Comparison of ENCODE assay signal across 8 cellular contexts in the genomic region with DNA sequence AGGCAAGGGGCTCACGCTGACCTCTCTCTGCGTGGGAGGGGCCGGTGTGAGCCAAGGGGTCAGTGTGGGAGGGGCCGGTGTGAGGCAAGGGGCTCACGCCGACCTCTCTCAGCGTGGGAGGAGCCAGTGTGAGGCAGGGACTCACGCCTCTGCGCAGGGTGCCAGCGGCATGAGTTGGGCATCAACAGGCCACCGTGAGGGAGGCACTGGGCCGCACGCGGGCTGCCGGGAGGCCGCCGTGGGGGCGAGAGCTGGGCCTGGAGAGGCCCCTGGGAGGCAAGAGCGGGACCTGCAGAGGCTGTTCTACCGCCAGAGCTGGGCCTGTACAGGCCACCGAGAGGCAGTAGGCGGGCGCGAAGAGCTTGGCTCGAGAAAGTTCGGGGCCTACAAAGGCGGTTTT.
DNase-seq lines count a peak whose midpoint lies in the region; ATAC-seq and TF ChIP-seq lines count a peak whose summit lies in the region.
"Not testable (repeated sequence)": the region's sequence is repeated elsewhere in the genome, so short reads cannot be mapped to it uniquely, and the experiment has no call there.

No MANE protein-coding gene starts in this region.

- not testable (repeated sequence) for H3K4me2 ChIP-seq in neuronal stem cell (ENCODE audit: insufficient read depth, low read length, poor library complexity, severe bottlenecking)

- TF ChIP-seq EP300 in stomach (IDR thresholded peaks at IDR 0.05), result not testable (repeated sequence)

- not testable (repeated sequence) for TF ChIP-seq CTCF in breast epithelium (IDR thresholded peaks at IDR 0.05); stomach (IDR thresholded peaks at IDR 0.05)

- H3K4me1 Mint-ChIP-seq in CD4-positive, alpha-beta memory T cell; activated T-cell treated with anti-CD3 and anti-CD28 coated beads, Interleukin-2, amount 50 U/mL, for 72 hours (ENCODE audit: low read depth); immature natural killer cell: not testable (repeated sequence)

- H3K27me3 ChIP-seq in CD4-positive, alpha-beta memory T cell (ENCODE audit: insufficient read depth, low read length); breast epithelium; neuronal stem cell (ENCODE audit: control insufficient read depth in 3 of 3, insufficient read depth in 3 of 3, low read depth in 1 of 3, low read length in 3 of 3); stomach: not testable (repeated sequence)

- not testable (repeated sequence) for H3K36me3 ChIP-seq in CD4-positive, alpha-beta memory T cell (ENCODE audit: insufficient read depth, low read length); breast epithelium; neuronal stem cell (replicated peaks in 1 of 2; ENCODE audit: control insufficient read depth in 2 of 2, insufficient read depth in 2 of 2, low read length in 2 of 2); stomach

- not testable (repeated sequence) for H4K8ac ChIP-seq in neuronal stem cell (ENCODE audit: low read depth, low read length)

- not testable (repeated sequence) for H3K36me3 Mint-ChIP-seq in CD4-positive, alpha-beta memory T cell; activated T-cell treated with anti-CD3 and anti-CD28 coated beads, Interleukin-2, amount 50 U/mL, for 72 hours (ENCODE audit: insufficient read depth in 2 of 2); immature natural killer cell

- intact Hi-C loops in CD4-positive, alpha-beta memory T cell (cut with micrococcal nuclease); breast epithelium (cut with DNase I; ENCODE audit: low total_unique reads); stomach (cut with DNase I; ENCODE audit: low total_unique reads): not testable (repeated sequence)

- H4K91ac ChIP-seq in neuronal stem cell (ENCODE audit: low read depth, low read length, poor library complexity), result not testable (repeated sequence)

- not testable (repeated sequence) for TF ChIP-seq POLR2A in breast epithelium (IDR thresholded peaks at IDR 0.05); stomach (IDR thresholded peaks at IDR 0.05)

- not testable (repeated sequence) for H2BK5ac ChIP-seq in neuronal stem cell (ENCODE audit: low read length)

- WGBS in neuronal stem cell (ENCODE audit: extremely low coverage in 2 of 2, insufficient read length in 2 of 2, insufficient replicate concordance in 1 of 2), 2 donors, result no CpG with 5 or more reads among the region's 27 CpGs
- WGBS in stomach, 5 donors, result 91 to 95% (median 94%) methylated on average over 14 to 24 of the region's 27 CpGs

- peak in 4 of 5 donors; percentile 0 to 43 (median 15) for DNase-seq in CD4-positive, alpha-beta memory T cell
- DNase-seq in activated CD4-positive, alpha-beta T cell treated with anti-CD3 and anti-CD28 coated beads for 1 hour, result peak; percentile 44
- peak; percentile 1 to 3 for DNase-seq in activated T-cell treated with anti-CD3 and anti-CD28 coated beads, Interleukin-2, amount 50 U/mL, for 72 hours
- DNase-seq in breast epithelium (ENCODE audit: low spot score in 2 of 2) (peak; percentile 38 to 91), immature natural killer cell (peak in 2 of 3 donors; percentile 1 to 8), stomach (peak; percentile 38)
- DNase-seq in neuronal stem cell (ENCODE audit: low spot score), result not testable (repeated sequence)
- peak; percentile 20 to 38 for DNase-seq in stimulated activated CD4-positive, alpha-beta T cell treated with anti-CD3 and anti-CD28 coated beads, Interleukin-2, amount 100 ng/mL, for 24 hours

- not testable (repeated sequence) for H3K27ac ChIP-seq in CD4-positive, alpha-beta memory T cell (ENCODE audit: low read depth, low read length); breast epithelium; neuronal stem cell (replicated peaks; ENCODE audit: low read length); stomach

- H3K27me3 Mint-ChIP-seq in CD4-positive, alpha-beta memory T cell; activated T-cell treated with anti-CD3 and anti-CD28 coated beads, Interleukin-2, amount 50 U/mL, for 72 hours (ENCODE audit: low read depth); immature natural killer cell (ENCODE audit: low read depth in 3 of 3): not testable (repeated sequence)

- not testable (repeated sequence) for H3K79me1 ChIP-seq in neuronal stem cell (ENCODE audit: low read depth, low read length)

- not testable (repeated sequence) for H2BK12ac ChIP-seq in neuronal stem cell (ENCODE audit: low read length)

- H2BK15ac ChIP-seq in neuronal stem cell (ENCODE audit: low read length), result not testable (repeated sequence)

- CTCF ChIA-PET in CD4-positive, alpha-beta memory T cell (lab: Charles Lee; ENCODE audit: partially characterized antibody), result not testable (repeated sequence)

- H3K4ac ChIP-seq in neuronal stem cell (ENCODE audit: low read length), result not testable (repeated sequence)

- H3K4me3 ChIP-seq in CD4-positive, alpha-beta memory T cell (ENCODE audit: low read length in 2 of 2); neuronal stem cell (ENCODE audit: low read length in 2 of 2); stomach: not testable (repeated sequence)
- H3K4me3 ChIP-seq in breast epithelium, result peak overlapping the region in 1 of 3 donors; percentile 13

- H3K23ac ChIP-seq in neuronal stem cell (ENCODE audit: low read depth, low read length, poor library complexity), result peak overlapping the region; percentile 14

- not testable (repeated sequence) for ATAC-seq in activated T-cell treated with anti-CD3 and anti-CD28 coated beads, Interleukin-2, amount 50 U/mL, for 72 hours (replicated peaks in 1 of 2)

- POLR2A ChIA-PET in CD4-positive, alpha-beta memory T cell (lab: Charles Lee; ENCODE audit: partially characterized antibody), result not testable (repeated sequence)

- not testable (repeated sequence) for H2AFZ ChIP-seq in neuronal stem cell (ENCODE audit: low read length)

- not testable (repeated sequence) for H2AK5ac ChIP-seq in neuronal stem cell (ENCODE audit: low read depth, low read length)

- not testable (repeated sequence) for H3K4me3 Mint-ChIP-seq in CD4-positive, alpha-beta memory T cell; activated T-cell treated with anti-CD3 and anti-CD28 coated beads, Interleukin-2, amount 50 U/mL, for 72 hours; immature natural killer cell

- peaks cover 0 to 21% (median 2%) of the 10 kb centered on the region in 8 donors for H3K9me3 Mint-ChIP-seq in CD4-positive, alpha-beta memory T cell
- not testable (repeated sequence) for H3K9me3 Mint-ChIP-seq in activated T-cell treated with anti-CD3 and anti-CD28 coated beads, Interleukin-2, amount 50 U/mL, for 72 hours
- H3K9me3 Mint-ChIP-seq in immature natural killer cell, result peaks cover 1 to 14% (median 7%) of the 10 kb centered on the region in 6 donors

- H3K27ac Mint-ChIP-seq in CD4-positive, alpha-beta memory T cell; activated T-cell treated with anti-CD3 and anti-CD28 coated beads, Interleukin-2, amount 50 U/mL, for 72 hours; immature natural killer cell: not testable (repeated sequence)

- H3K18ac ChIP-seq in neuronal stem cell (ENCODE audit: low read length), result not testable (repeated sequence)

- not testable (repeated sequence) for H2BK120ac ChIP-seq in neuronal stem cell (ENCODE audit: low read depth, low read length)

- not testable (repeated sequence) for H3K9me3 ChIP-seq in CD4-positive, alpha-beta memory T cell (ENCODE audit: control insufficient read depth in 1 of 2, low read length in 2 of 2); neuronal stem cell (replicated peaks in 1 of 2; ENCODE audit: control insufficient read depth in 2 of 2, insufficient read depth in 1 of 2, low read depth in 1 of 2, low read length in 2 of 2)
- H3K9me3 ChIP-seq in breast epithelium, result peaks cover 17 to 29% of the 10 kb centered on the region in 2 donors
- peaks cover 10 to 61% (median 31%) of the 10 kb centered on the region in 4 donors for H3K9me3 ChIP-seq in stomach

- not testable (repeated sequence) for H3K9ac ChIP-seq in neuronal stem cell (ENCODE audit: low read depth, low read length, poor library complexity)

- not testable (repeated sequence) for H3K4me1 ChIP-seq in CD4-positive, alpha-beta memory T cell (ENCODE audit: insufficient read depth, low read length); breast epithelium; neuronal stem cell (ENCODE audit: control insufficient read depth in 2 of 2, insufficient read depth in 1 of 2, low read depth in 1 of 2, low read length in 2 of 2); stomach

- not testable (repeated sequence) for H3K14ac ChIP-seq in neuronal stem cell (ENCODE audit: low read length)
